ENCODE assay signal across 15 cellular contexts in genomic region chr11:8766993-8767374, GRCh38.
A peak's percentile ranks its signal among the peaks of the same experiment; 100 is the strongest.
DNase-seq lines count a peak whose midpoint lies in the region; ATAC-seq and TF ChIP-seq lines count a peak whose summit lies in the region.
"Had no signal": no experiment of that assay in that cellular context is flagged by ENCODE, and none has a peak within 500 bp of the region (broad histone marks: within the 10 kb centered on the region; RNA-seq: fewer than 3 reads in every experiment).

No MANE protein-coding gene starts in this region.

- peaks cover 8% of the 10 kb centered on the region for H3K4me1 ChIP-seq in right cardiac atrium (ENCODE audit: control insufficient read depth, insufficient read depth, low read length)

- peak overlapping the region; percentile 4 for H3K27ac ChIP-seq in adipose tissue (ENCODE audit: low read depth, low read length)
- peak overlapping the region; percentile 56 for H3K27ac ChIP-seq in right cardiac atrium (ENCODE audit: low read length)
- H3K27ac ChIP-seq: foreskin keratinocyte had no signal

- H3K4me3 ChIP-seq in AG10803 (ENCODE audit: low read length) (no peak overlapping the region), right cardiac atrium (ENCODE audit: low read length) (no peak overlapping the region)
- H3K4me3 ChIP-seq: skin epidermis had no signal

- intact Hi-C loops in right cardiac atrium (cut with DNase I) = no loop called here
- intact Hi-C loops in sciatic nerve (cut with DNase I) = no loop called here

- H3K27me3 ChIP-seq in right cardiac atrium (ENCODE audit: control insufficient read depth, insufficient read depth) = no peaks in the 10 kb centered on the region
- H3K27me3 ChIP-seq: foreskin keratinocyte had no signal

- H3K9me3 ChIP-seq in right cardiac atrium (ENCODE audit: control insufficient read depth, low read length) = no peaks in the 10 kb centered on the region

- TF ChIP-seq CTCF in AG10803 (conservative IDR thresholded peaks at IDR 0.05; ENCODE audit: low read length) (no peak), GM10266 (IDR thresholded peaks at IDR 0.05; ENCODE audit: control insufficient read depth, insufficient read depth, low read depth, missing control alignments) (no peak)

- ATAC-seq in right cardiac atrium (peak; percentile 66 to 81), sciatic nerve (peak; percentile 60)

- DNase-seq in AG10803 (ENCODE audit: low read depth) (peak; percentile 20), right cardiac atrium (no peak), sciatic nerve (ENCODE audit: low spot score) (no peak), GM10266 (ENCODE audit: extremely low spot score) (no peak), NCI-H1048 (lab: John Stamatoyannopoulos, UW) (no peak), NCI-H2227 (lab: John Stamatoyannopoulos, UW; ENCODE audit: unreplicated experiment) (no peak)
- no peak for DNase-seq in stimulated activated CD4-positive, alpha-beta T cell treated with anti-CD3 and anti-CD28 coated beads, Interleukin-4, amount 100 ng/mL, for 1 hour
- DNase-seq: activated CD4-positive, alpha-beta T cell treated with anti-CD3 and anti-CD28 coated beads for 48 hours; activated T-cell treated with anti-CD3 and anti-CD28 coated beads, Interleukin-2, amount 50 U/mL, for 72 hours; amygdala; GOT3; Kasumi-1 had no signal

- 74 to 88% (median 78%) methylated on average over 7 of the region's 7 CpGs for WGBS in adipose tissue, 3 donors
- 24% methylated on average over 7 of the region's 7 CpGs for WGBS in right cardiac atrium
